Comparison of ENCODE assay signal across 9 cellular contexts in the genomic region with DNA sequence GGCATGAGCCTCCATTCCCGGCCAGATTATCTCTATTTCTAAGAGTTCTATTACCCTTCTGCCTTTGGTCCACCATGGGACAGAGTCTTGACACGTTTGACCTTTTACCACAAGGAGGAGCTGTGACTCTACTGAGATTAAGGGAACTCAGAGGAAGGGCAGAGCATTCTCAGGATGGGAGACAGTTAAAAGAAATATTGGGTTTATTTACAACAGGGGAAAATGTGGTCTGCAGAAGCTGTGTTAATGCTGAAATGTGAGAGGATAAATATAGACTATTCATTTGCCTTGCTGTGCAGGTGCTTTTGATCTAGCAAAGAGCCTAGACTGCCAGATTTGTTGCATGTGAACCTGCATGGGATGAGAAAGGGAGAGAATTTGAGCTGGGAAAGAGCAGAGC. TPM values are rescaled to one million over a fixed set of nuclear protein-coding genes. Genes with fewer than 3 reads are reported as not detected.
DNase-seq lines count a peak whose midpoint lies in the region; ATAC-seq and TF ChIP-seq lines count a peak whose summit lies in the region.
"Had no signal": no experiment of that assay in that cellular context is flagged by ENCODE, and none has a peak within 500 bp of the region (broad histone marks: within the 10 kb centered on the region; RNA-seq: fewer than 3 reads in every experiment).

No MANE protein-coding gene starts in this region.

- H3K27me3 Mint-ChIP-seq in activated naive CD4-positive, alpha-beta T cell treated with anti-CD3 and anti-CD28 coated beads for 36 hours (ENCODE audit: low read depth): peaks cover 4% of the 10 kb centered on the region
- H3K27me3 Mint-ChIP-seq in activated naive CD4-positive, alpha-beta T cell treated with anti-CD3 and anti-CD28 coated beads, Interleukin-2, amount 10 ng/mL, durations not matched to agents 7 days and 5 days: peaks cover 37% of the 10 kb centered on the region
- peaks cover 20% of the 10 kb centered on the region for H3K27me3 Mint-ChIP-seq in stimulated activated naive CD8-positive, alpha-beta T cell treated with anti-CD3 and anti-CD28 coated beads, Interleukin-15, amount 100 ng/mL, for 72 hours

- no peak for TF ChIP-seq CTCF in lower leg skin (IDR thresholded peaks at IDR 0.05)

- no peaks in the 10 kb centered on the region for H3K9me3 Mint-ChIP-seq in activated naive CD4-positive, alpha-beta T cell treated with anti-CD3 and anti-CD28 coated beads for 36 hours
- H3K9me3 Mint-ChIP-seq in activated naive CD4-positive, alpha-beta T cell treated with anti-CD3 and anti-CD28 coated beads, Interleukin-2, amount 10 ng/mL, durations not matched to agents 7 days and 5 days: no peaks in the 10 kb centered on the region
- no peaks in the 10 kb centered on the region for H3K9me3 Mint-ChIP-seq in stimulated activated naive CD8-positive, alpha-beta T cell treated with anti-CD3 and anti-CD28 coated beads, Interleukin-15, amount 100 ng/mL, for 72 hours
- H3K9me3 Mint-ChIP-seq: brain had no signal

- no peaks in the 10 kb centered on the region for H3K36me3 Mint-ChIP-seq in activated naive CD4-positive, alpha-beta T cell treated with anti-CD3 and anti-CD28 coated beads for 36 hours (ENCODE audit: low read depth)
- no peaks in the 10 kb centered on the region for H3K36me3 Mint-ChIP-seq in activated naive CD4-positive, alpha-beta T cell treated with anti-CD3 and anti-CD28 coated beads, Interleukin-2, amount 10 ng/mL, durations not matched to agents 7 days and 5 days
- H3K36me3 Mint-ChIP-seq: brain had no signal

- H3K4me1 Mint-ChIP-seq in activated naive CD4-positive, alpha-beta T cell treated with anti-CD3 and anti-CD28 coated beads for 36 hours (ENCODE audit: low read depth): peaks cover 30% of the 10 kb centered on the region
- peaks cover 25% of the 10 kb centered on the region for H3K4me1 Mint-ChIP-seq in activated naive CD4-positive, alpha-beta T cell treated with anti-CD3 and anti-CD28 coated beads, Interleukin-2, amount 10 ng/mL, durations not matched to agents 7 days and 5 days
- peaks cover 15% of the 10 kb centered on the region for H3K4me1 Mint-ChIP-seq in stimulated activated naive CD8-positive, alpha-beta T cell treated with anti-CD3 and anti-CD28 coated beads, Interleukin-15, amount 100 ng/mL, for 72 hours
- H3K4me1 Mint-ChIP-seq: brain had no signal

- TF ChIP-seq POLR2A in lower leg skin (IDR thresholded peaks at IDR 0.05): no peak

- no peak for DNase-seq in activated naive CD4-positive, alpha-beta T cell treated with anti-CD3 and anti-CD28 coated beads for 36 hours
- no peak for DNase-seq in activated naive CD4-positive, alpha-beta T cell treated with anti-CD3 and anti-CD28 coated beads, Interleukin-2, amount 10 ng/mL, durations not matched to agents 7 days and 5 days
- peak; percentile 40 for DNase-seq in M059J (ENCODE audit: low read depth)
- DNase-seq in cerebellar cortex (ENCODE audit: low spot score): peak; percentile 6
- no peak for DNase-seq in stimulated activated naive CD8-positive, alpha-beta T cell treated with anti-CD3 and anti-CD28 coated beads, Interleukin-15, amount 100 ng/mL, for 72 hours
- DNase-seq in lower leg skin (ENCODE audit: low spot score in 2 of 2): no peak
- DNase-seq in NCI-H146 (lab: John Stamatoyannopoulos, UW): no peak

- 13 to 25% methylated on average over 2 of the region's 2 CpGs for WGBS in lower leg skin, 2 donors

- H3K4me3 Mint-ChIP-seq in activated naive CD4-positive, alpha-beta T cell treated with anti-CD3 and anti-CD28 coated beads for 36 hours: no peak overlapping the region
- H3K4me3 Mint-ChIP-seq in activated naive CD4-positive, alpha-beta T cell treated with anti-CD3 and anti-CD28 coated beads, Interleukin-2, amount 10 ng/mL, durations not matched to agents 7 days and 5 days: no peak overlapping the region
- no peak overlapping the region for H3K4me3 Mint-ChIP-seq in stimulated activated naive CD8-positive, alpha-beta T cell treated with anti-CD3 and anti-CD28 coated beads, Interleukin-15, amount 100 ng/mL, for 72 hours
- H3K4me3 Mint-ChIP-seq: brain had no signal

- CTCF ChIA-PET in activated naive CD4-positive, alpha-beta T cell treated with anti-CD3 and anti-CD28 coated beads for 36 hours (lab: Charles Lee): interaction anchor here (0.5 to 6.2 kb wide), 28 partner anchors 8 to 1471 kb away, joined by 3 to 113 read pairs (median 5); a partner anchor contains a TSS
- CTCF ChIA-PET in activated naive CD4-positive, alpha-beta T cell treated with anti-CD3 and anti-CD28 coated beads, Interleukin-2, amount 10 ng/mL, durations not matched to agents 7 days and 5 days (lab: Charles Lee): interaction anchor here (0.7 to 6.2 kb wide), 22 partner anchors 10 to 912 kb away, joined by 3 to 59 read pairs (median 4); no protein-coding TSS in a partner anchor

- intact Hi-C loops in activated naive CD4-positive, alpha-beta T cell treated with anti-CD3 and anti-CD28 coated beads for 36 hours (cut with micrococcal nuclease): loop anchor here (1.0 to 10.0 kb wide), 8 partner anchors 10 to 700 kb away; a partner anchor contains a TSS
- intact Hi-C loops in lower leg skin (cut with DNase I; ENCODE audit: low total_unique reads): no loop called here

- ATAC-seq in stimulated activated naive CD8-positive, alpha-beta T cell treated with anti-CD3 and anti-CD28 coated beads, Interleukin-15, amount 100 ng/mL, for 72 hours: peak; percentile 61
- ATAC-seq in HG03469 (IDR thresholded peaks at IDR 0.05; ENCODE audit: unreplicated experiment): no peak

- H3K4me3 ChIP-seq in lower leg skin (ENCODE audit: low read depth, poor library complexity, severe bottlenecking): no peak overlapping the region

- H3K27ac Mint-ChIP-seq in activated naive CD4-positive, alpha-beta T cell treated with anti-CD3 and anti-CD28 coated beads for 36 hours: peak overlapping the region; percentile 14
- H3K27ac Mint-ChIP-seq in activated naive CD4-positive, alpha-beta T cell treated with anti-CD3 and anti-CD28 coated beads, Interleukin-2, amount 10 ng/mL, durations not matched to agents 7 days and 5 days: no peak overlapping the region
- no peak overlapping the region for H3K27ac Mint-ChIP-seq in stimulated activated naive CD8-positive, alpha-beta T cell treated with anti-CD3 and anti-CD28 coated beads, Interleukin-15, amount 100 ng/mL, for 72 hours

RNA-seq across cellular contexts. Expression of a gene that starts 45.8 kb away (rescaled TPM):
- not detected for total RNA-seq in activated naive CD4-positive, alpha-beta T cell treated with anti-CD3 and anti-CD28 coated beads for 36 hours
- not detected in 2 replicates for total RNA-seq in M059J (2014; rRNA removed; shearing (Covaris generic))
- not detected for total RNA-seq in lower leg skin

Comparison
In these comparisons a context has a peak if more than half of its experiments do, and no peak if none do; other contexts are left out.
1. DNase-seq: peak in M059J (single experiment) and cerebellar cortex (single experiment); none in activated naive CD4-positive, alpha-beta T cell treated with anti-CD3 and anti-CD28 coated beads for 36 hours (single experiment), activated naive CD4-positive, alpha-beta T cell treated with anti-CD3 and anti-CD28 coated beads, Interleukin-2, amount 10 ng/mL, durations not matched to agents 7 days and 5 days (single experiment), stimulated activated naive CD8-positive, alpha-beta T cell treated with anti-CD3 and anti-CD28 coated beads, Interleukin-15, amount 100 ng/mL, for 72 hours (0 of 2), lower leg skin (0 of 2) and NCI-H146 (single experiment).